ENCODE assay signal across 8 cellular contexts in genomic region chr9:20683351-20684034, GRCh38. TPM values are rescaled to one million over a fixed set of nuclear protein-coding genes. Genes with fewer than 3 reads are reported as not detected.
A peak's percentile ranks its signal among the peaks of the same experiment; 100 is the strongest.
DNase-seq lines count a peak whose midpoint lies in the region; ATAC-seq and TF ChIP-seq lines count a peak whose summit lies in the region.

No MANE protein-coding gene starts in this region.

- DNase-seq in SK-N-DZ (ENCODE audit: low spot score): peak; percentile 3
- DNase-seq in ascending aorta (ENCODE audit: low spot score in 2 of 2): peak; percentile 56 to 92
- peak; percentile 81 for DNase-seq in hepatocyte (ENCODE audit: low spot score)
- peak; percentile 29 for DNase-seq in skeletal muscle cell (ENCODE audit: low read depth)
- no peak for DNase-seq in NCI-H2029 treated with DMSO at 0.1 percent for 48 hours (lab: John Stamatoyannopoulos, UW)

- peak overlapping the region; percentile 58 for H2AFZ ChIP-seq in hepatocyte

- peak overlapping the region; percentile 81 for H3K27ac ChIP-seq in 22Rv1
- H3K27ac ChIP-seq in ascending aorta: peak overlapping the region; percentile 94 to 98
- peak overlapping the region; percentile 78 for H3K27ac ChIP-seq in hepatocyte

- intact Hi-C loops in ascending aorta (cut with DNase I): loop anchor here (1.0 to 10.0 kb wide), 5 partner anchors 61 to 1121 kb away; partner anchors contain the start of genes MLLT3 and MTAP

- H3K36me3 ChIP-seq in ascending aorta (no peaks in the 10 kb centered on the region), hepatocyte (replicated peaks; ENCODE audit: insufficient read depth, low read depth) (no peaks in the 10 kb centered on the region)

- peak; percentile 25 for ATAC-seq in GM18511 (IDR thresholded peaks at IDR 0.05; ENCODE audit: unreplicated experiment)
- peak; percentile 2 for ATAC-seq in HG03457 (IDR thresholded peaks at IDR 0.05; ENCODE audit: unreplicated experiment)

- peaks cover 0 to 13% of the 10 kb centered on the region in 2 donors for H3K4me1 ChIP-seq in ascending aorta
- peaks cover 18% of the 10 kb centered on the region for H3K4me1 ChIP-seq in hepatocyte (ENCODE audit: insufficient read depth)

- 16% methylated on average over 27 of the region's 27 CpGs for WGBS in hepatocyte (ENCODE audit: low lambda C conversion rate, missing lambda C conversion rate)

- TF ChIP-seq CTCF in 22Rv1 (IDR thresholded peaks at IDR 0.05) (no peak), ascending aorta (IDR thresholded peaks at IDR 0.05) (no peak), hepatocyte (IDR thresholded peaks at IDR 0.05; ENCODE audit: poor library complexity) (no peak)

- peak overlapping the region; percentile 87 for H3K4me2 ChIP-seq in hepatocyte

- H3K27me3 ChIP-seq in ascending aorta (no peaks in the 10 kb centered on the region), hepatocyte (no peaks in the 10 kb centered on the region)

- H3K4me3 ChIP-seq in ascending aorta (peak overlapping the region; percentile 89 to 100), hepatocyte (peak overlapping the region; percentile 76), skeletal muscle cell (ENCODE audit: low read depth, low read length) (peak overlapping the region; percentile 89)

- no peaks in the 10 kb centered on the region for H4K20me1 ChIP-seq in hepatocyte (ENCODE audit: insufficient read depth, poor library complexity, severe bottlenecking)

- H3K79me2 ChIP-seq in hepatocyte: peaks cover 41% of the 10 kb centered on the region

- no peaks in the 10 kb centered on the region for H3K9me2 ChIP-seq in hepatocyte (replicated peaks; ENCODE audit: insufficient read depth)

- no peaks in the 10 kb centered on the region for H3K9me3 ChIP-seq in ascending aorta
- no peaks in the 10 kb centered on the region for H3K9me3 ChIP-seq in hepatocyte (ENCODE audit: low read depth)

RNA-seq across cellular contexts. Expression of gene FOCAD, which starts 0.6 kb away (rescaled TPM):
- 10.5 and 11.1 TPM in 2 replicates for polyA plus RNA-seq in SK-N-DZ (2014; cell fraction: cytosol; rRNA removed)
- polyA plus RNA-seq in SK-N-DZ (2014; cell fraction: nucleus; rRNA removed): 9.0 and 11.6 TPM in 2 replicates
- total RNA-seq in ascending aorta (64.3 TPM), hepatocyte (54.1 and 55.6 TPM in 2 replicates)
- 16.6 and 21.7 TPM in 2 replicates for polyA plus RNA-seq in hepatocyte
